In genomic region chr3:146577662-146578061, GRCh38 we compare ENCODE assay signal across 9 cellular contexts. TPM values are rescaled to one million over a fixed set of nuclear protein-coding genes. Genes with fewer than 3 reads are reported as not detected.
DNase-seq lines count a peak whose midpoint lies in the region; ATAC-seq and TF ChIP-seq lines count a peak whose summit lies in the region.
"Had no signal": no experiment of that assay in that cellular context is flagged by ENCODE, and none has a peak within 500 bp of the region (broad histone marks: within the 10 kb centered on the region; RNA-seq: fewer than 3 reads in every experiment).

No MANE protein-coding gene starts in this region.

- H3K4me1 ChIP-seq in hepatocyte (ENCODE audit: insufficient read depth) = peaks cover 15% of the 10 kb centered on the region
- H3K4me1 ChIP-seq: thyroid gland had no signal

- H2AFZ ChIP-seq in hepatocyte = no peak overlapping the region

- no peaks in the 10 kb centered on the region for H4K20me1 ChIP-seq in hepatocyte (ENCODE audit: insufficient read depth, poor library complexity, severe bottlenecking)

- no peaks in the 10 kb centered on the region for H3K79me2 ChIP-seq in hepatocyte

- H3K4me2 ChIP-seq in hepatocyte = no peak overlapping the region

- H3K9me3 Mint-ChIP-seq in activated CD8-positive, alpha-beta T cell treated with anti-CD3 and anti-CD28 coated beads for 36 hours = no peaks in the 10 kb centered on the region
- no peaks in the 10 kb centered on the region for H3K9me3 Mint-ChIP-seq in stimulated activated naive B cell treated with anti-CD40 and anti-IgM and Interleukin-4, amounts not matched to agents 10 μg/mL and 1 μg/mL and 100 μg/mL, for 72 hours
- H3K9me3 Mint-ChIP-seq in stimulated activated memory B cell treated with anti-CD40 and anti-IgM and Interleukin-4, amounts not matched to agents 10 μg/mL and 1 μg/mL and 100 μg/mL, for 72 hours = no peaks in the 10 kb centered on the region

- H3K4me3 ChIP-seq in hepatocyte = no peak overlapping the region
- H3K4me3 ChIP-seq: thyroid gland had no signal

- no peaks in the 10 kb centered on the region for H3K36me3 Mint-ChIP-seq in activated CD8-positive, alpha-beta T cell treated with anti-CD3 and anti-CD28 coated beads for 36 hours (ENCODE audit: low read depth)
- no peaks in the 10 kb centered on the region for H3K36me3 Mint-ChIP-seq in stimulated activated naive B cell treated with anti-CD40 and anti-IgM and Interleukin-4, amounts not matched to agents 10 μg/mL and 1 μg/mL and 100 μg/mL, for 72 hours
- no peaks in the 10 kb centered on the region for H3K36me3 Mint-ChIP-seq in stimulated activated memory B cell treated with anti-CD40 and anti-IgM and Interleukin-4, amounts not matched to agents 10 μg/mL and 1 μg/mL and 100 μg/mL, for 72 hours

- H3K27ac Mint-ChIP-seq in activated CD8-positive, alpha-beta T cell treated with anti-CD3 and anti-CD28 coated beads for 36 hours = no peak overlapping the region
- no peak overlapping the region for H3K27ac Mint-ChIP-seq in stimulated activated naive B cell treated with anti-CD40 and anti-IgM and Interleukin-4, amounts not matched to agents 10 μg/mL and 1 μg/mL and 100 μg/mL, for 72 hours
- no peak overlapping the region for H3K27ac Mint-ChIP-seq in stimulated activated memory B cell treated with anti-CD40 and anti-IgM and Interleukin-4, amounts not matched to agents 10 μg/mL and 1 μg/mL and 100 μg/mL, for 72 hours

- no peaks in the 10 kb centered on the region for H3K27me3 Mint-ChIP-seq in activated CD8-positive, alpha-beta T cell treated with anti-CD3 and anti-CD28 coated beads for 36 hours
- no peaks in the 10 kb centered on the region for H3K27me3 Mint-ChIP-seq in stimulated activated naive B cell treated with anti-CD40 and anti-IgM and Interleukin-4, amounts not matched to agents 10 μg/mL and 1 μg/mL and 100 μg/mL, for 72 hours
- no peaks in the 10 kb centered on the region for H3K27me3 Mint-ChIP-seq in stimulated activated memory B cell treated with anti-CD40 and anti-IgM and Interleukin-4, amounts not matched to agents 10 μg/mL and 1 μg/mL and 100 μg/mL, for 72 hours

- POLR2A ChIA-PET in activated CD8-positive, alpha-beta T cell treated with anti-CD3 and anti-CD28 coated beads for 36 hours (lab: Charles Lee) = no interaction called here

- H3K27ac ChIP-seq in hepatocyte = no peak overlapping the region
- H3K27ac ChIP-seq: thyroid gland had no signal

- H3K4me3 Mint-ChIP-seq in activated CD8-positive, alpha-beta T cell treated with anti-CD3 and anti-CD28 coated beads for 36 hours = no peak overlapping the region
- no peak overlapping the region for H3K4me3 Mint-ChIP-seq in stimulated activated naive B cell treated with anti-CD40 and anti-IgM and Interleukin-4, amounts not matched to agents 10 μg/mL and 1 μg/mL and 100 μg/mL, for 72 hours
- no peak overlapping the region for H3K4me3 Mint-ChIP-seq in stimulated activated memory B cell treated with anti-CD40 and anti-IgM and Interleukin-4, amounts not matched to agents 10 μg/mL and 1 μg/mL and 100 μg/mL, for 72 hours

- peak; percentile 21 for DNase-seq in activated T-cell treated with anti-CD3 and anti-CD28 coated beads for 4 hours
- DNase-seq in activated T-cell treated with anti-CD3 and anti-CD28 coated beads, Interleukin-2, amount 50 U/mL, for 1 hour = no peak
- DNase-seq in NAMALWA (ENCODE audit: low spot score) = peak; percentile 54
- DNase-seq in activated CD8-positive, alpha-beta T cell treated with anti-CD3 and anti-CD28 coated beads for 36 hours = peak; percentile 62
- DNase-seq in hepatocyte (ENCODE audit: low spot score) = peak; percentile 49
- no peak for DNase-seq in stimulated activated naive B cell treated with anti-CD40 and anti-IgM and Interleukin-4, amounts not matched to agents 10 μg/mL and 1 μg/mL and 100 μg/mL, for 72 hours

- CTCF ChIA-PET in activated CD8-positive, alpha-beta T cell treated with anti-CD3 and anti-CD28 coated beads for 36 hours (lab: Charles Lee) = interaction anchor here (0.6 to 2.5 kb wide), 17 partner anchors 15 to 513 kb away, joined by 3 to 23 read pairs (median 4); no protein-coding TSS in a partner anchor

- H3K9me3 ChIP-seq in hepatocyte (ENCODE audit: low read depth) = no peaks in the 10 kb centered on the region
- H3K9me3 ChIP-seq: thyroid gland had no signal

- H3K27me3 ChIP-seq in hepatocyte = no peaks in the 10 kb centered on the region
- H3K27me3 ChIP-seq: thyroid gland had no signal

- intact Hi-C loops in activated CD8-positive, alpha-beta T cell treated with anti-CD3 and anti-CD28 coated beads for 36 hours (cut with micrococcal nuclease) = loop anchor here (1.0 kb wide), 1 partner anchor 358 kb away; no protein-coding TSS in a partner anchor

- TF ChIP-seq CTCF in activated CD8-positive, alpha-beta T cell treated with anti-CD3 and anti-CD28 coated beads for 36 hours (IDR thresholded peaks at IDR 0.05) = peak; percentile 70
- TF ChIP-seq CTCF in hepatocyte (IDR thresholded peaks at IDR 0.05; ENCODE audit: poor library complexity) = peak; percentile 65

- no peaks in the 10 kb centered on the region for H3K9me2 ChIP-seq in hepatocyte (replicated peaks; ENCODE audit: insufficient read depth)

- peaks cover 2% of the 10 kb centered on the region for H3K4me1 Mint-ChIP-seq in activated CD8-positive, alpha-beta T cell treated with anti-CD3 and anti-CD28 coated beads for 36 hours (ENCODE audit: low read depth)
- H3K4me1 Mint-ChIP-seq in stimulated activated naive B cell treated with anti-CD40 and anti-IgM and Interleukin-4, amounts not matched to agents 10 μg/mL and 1 μg/mL and 100 μg/mL, for 72 hours = peaks cover 0 to 7% of the 10 kb centered on the region in 2 donors
- no peaks in the 10 kb centered on the region for H3K4me1 Mint-ChIP-seq in stimulated activated memory B cell treated with anti-CD40 and anti-IgM and Interleukin-4, amounts not matched to agents 10 μg/mL and 1 μg/mL and 100 μg/mL, for 72 hours

- ATAC-seq in GM21529 (IDR thresholded peaks at IDR 0.05; ENCODE audit: unreplicated experiment) = peak; percentile 71
- no peak for ATAC-seq in activated CD8-positive, alpha-beta T cell treated with anti-CD3 and anti-CD28 coated beads for 36 hours
- ATAC-seq in stimulated activated naive B cell treated with anti-CD40 and anti-IgM and Interleukin-4, amounts not matched to agents 10 μg/mL and 1 μg/mL and 100 μg/mL, for 72 hours (replicated peaks) = peak; percentile 62 to 69
- ATAC-seq in stimulated activated memory B cell treated with anti-CD40 and anti-IgM and Interleukin-4, amounts not matched to agents 10 μg/mL and 1 μg/mL and 100 μg/mL, for 72 hours = no peak

- H3K36me3 ChIP-seq in hepatocyte (replicated peaks; ENCODE audit: insufficient read depth, low read depth) = no peaks in the 10 kb centered on the region
- H3K36me3 ChIP-seq: thyroid gland had no signal

RNA-seq across cellular contexts. Expression of gene PLSCR5, which starts 27.5 kb away (rescaled TPM):
- total RNA-seq in activated CD8-positive, alpha-beta T cell treated with anti-CD3 and anti-CD28 coated beads for 36 hours = not detected
- 0.60 and 2.0 TPM in 2 replicates for total RNA-seq in hepatocyte
- 2.1 and 3.0 TPM in 2 replicates for polyA plus RNA-seq in hepatocyte
- total RNA-seq: thyroid gland had no signal

RNA-seq across cellular contexts. Expression of gene PLSCR1, which starts 33.3 kb away (rescaled TPM):
- total RNA-seq in activated CD8-positive, alpha-beta T cell treated with anti-CD3 and anti-CD28 coated beads for 36 hours = 10 to 100 TPM; 36.4 to 38.9 TPM
- total RNA-seq in hepatocyte = 72.6 and 109 TPM in 2 replicates
- polyA plus RNA-seq in hepatocyte = 44.5 and 44.9 TPM in 2 replicates

Comparison
In these comparisons a context has a peak if more than half of its experiments do, and no peak if none do; other contexts are left out.
1. DNase-seq: peak in activated T-cell treated with anti-CD3 and anti-CD28 coated beads for 4 hours (single experiment), NAMALWA (single experiment), activated CD8-positive, alpha-beta T cell treated with anti-CD3 and anti-CD28 coated beads for 36 hours (single experiment) and hepatocyte (single experiment); none in activated T-cell treated with anti-CD3 and anti-CD28 coated beads, Interleukin-2, amount 50 U/mL, for 1 hour (single experiment) and stimulated activated naive B cell treated with anti-CD40 and anti-IgM and Interleukin-4, amounts not matched to agents 10 μg/mL and 1 μg/mL and 100 μg/mL, for 72 hours (single experiment).
2. ATAC-seq: peak in GM21529 (single experiment) and stimulated activated naive B cell treated with anti-CD40 and anti-IgM and Interleukin-4, amounts not matched to agents 10 μg/mL and 1 μg/mL and 100 μg/mL, for 72 hours (2 of 2); none in activated CD8-positive, alpha-beta T cell treated with anti-CD3 and anti-CD28 coated beads for 36 hours (single experiment) and stimulated activated memory B cell treated with anti-CD40 and anti-IgM and Interleukin-4, amounts not matched to agents 10 μg/mL and 1 μg/mL and 100 μg/mL, for 72 hours (single experiment).